Comparison of ENCODE assay signal across 25 cellular contexts in genomic region chr9:121680236-121680635, GRCh38.
"Had no signal": no experiment of that assay in that cellular context is flagged by ENCODE, and none has a peak within 500 bp of the region (broad histone marks: within the 10 kb centered on the region; RNA-seq: fewer than 3 reads in every experiment).

No MANE protein-coding gene starts in this region.

- H3K36me3 ChIP-seq: MG63, SJSA1 had no signal

- H3K27me3 ChIP-seq: MG63, SJSA1 had no signal

- H3K9me3 ChIP-seq: MG63, SJSA1 had no signal

- ATAC-seq: HepG2 had no signal

- H3K27ac ChIP-seq: SJSA1, SK-N-MC had no signal

- DNase-seq: IMR-90, Karpas-422, KG1, MG63, NCI-H1092, NCI-H1105 treated with DMSO at 0.1 percent for 48 hours, NCI-H1417 treated with DMSO at 0.1 percent for 48 hours, NCI-H146, NCI-H1694 treated with DMSO at 0.1 percent for 48 hours, NCI-H1930, NCI-H2081, NCI-H2107, NCI-H2227 treated with DMSO at 0.1 percent for 48 hours, NCI-H446, NCI-H510A, NCI-H524 treated with DMSO at 0.1 percent for 48 hours, NCI-H69, NCI-H774, Right ventricle myocardium superior, RPMI8226, SIG-M5 had no signal

- H3K4me1 ChIP-seq: SJSA1 had no signal

- FAIRE-seq: HepG2, RCC 7860 had no signal

- H3K4me3 ChIP-seq: MG63, SJSA1, SK-N-MC had no signal
